Comparison of ENCODE assay signal across 8 cellular contexts in the genomic region with DNA sequence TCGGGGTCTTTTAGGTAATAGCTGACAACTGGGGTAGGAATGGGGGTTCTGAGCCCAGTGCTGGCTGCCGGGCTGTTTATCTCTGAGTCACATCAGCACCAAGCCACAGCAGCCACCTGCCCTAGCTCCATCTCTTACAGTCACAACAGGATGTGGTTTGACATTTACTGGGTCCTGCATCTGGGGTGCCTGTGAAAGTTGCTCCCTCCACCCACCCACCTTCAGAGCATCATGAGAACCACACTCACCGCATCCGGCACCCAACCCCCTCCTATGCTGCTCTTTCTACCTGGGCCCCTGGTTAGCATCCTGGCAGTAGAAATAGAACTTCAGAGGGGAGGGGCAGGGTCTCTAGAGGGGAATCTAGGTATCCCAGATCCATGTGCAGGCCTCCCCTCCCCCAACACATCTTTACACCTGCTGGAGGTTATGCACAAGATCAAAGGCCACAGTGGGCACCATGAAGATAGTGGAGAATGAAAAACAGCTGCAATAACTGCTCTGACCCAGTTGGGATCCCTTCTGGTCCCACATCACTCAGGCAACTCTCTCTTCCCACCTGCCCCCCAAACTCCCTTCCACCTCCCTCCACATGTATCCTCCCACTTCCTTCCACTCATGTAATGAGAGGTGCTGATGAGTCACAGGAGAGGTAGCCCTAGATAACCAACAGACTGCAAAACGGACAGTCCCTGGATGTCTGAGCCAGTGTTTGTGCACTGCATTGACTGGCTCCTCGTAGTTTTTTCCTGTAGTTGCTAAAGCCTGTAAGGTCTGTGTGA. TPM values are rescaled to one million over a fixed set of nuclear protein-coding genes. Genes with fewer than 3 reads are reported as not detected.
DNase-seq lines count a peak whose midpoint lies in the region; ATAC-seq and TF ChIP-seq lines count a peak whose summit lies in the region.

No MANE protein-coding gene starts in this region.

- TF ChIP-seq POLR2A in GM19193 (IDR thresholded peaks at IDR 0.05; ENCODE audit: extremely low read depth, insufficient read depth, insufficient read length), result peak; percentile 52

- no peaks in the 10 kb centered on the region for H3K4me1 ChIP-seq in colonic mucosa

- H3K36me3 ChIP-seq in colonic mucosa, result no peaks in the 10 kb centered on the region

- H3K4me3 ChIP-seq in colonic mucosa, result no peak overlapping the region

- TF ChIP-seq CTCF in colonic mucosa (IDR thresholded peaks at IDR 0.05), result no peak

- H3K27me3 ChIP-seq in colonic mucosa, result no peaks in the 10 kb centered on the region

- peak; percentile 84 for ATAC-seq in HG03103 (IDR thresholded peaks at IDR 0.05; ENCODE audit: low read depth, unreplicated experiment)
- peak; percentile 72 to 79 for ATAC-seq in activated CD4-positive, CD25-positive, alpha-beta regulatory T cell treated with anti-CD3 and anti-CD28 coated beads, Interleukin-2, amount 50 U/mL, for 24 hours

- intact Hi-C loops in colonic mucosa (cut with DNase I), result no loop called here

- peak overlapping the region in 1 of 2 donors; percentile 18 for H3K9ac ChIP-seq in colonic mucosa (ENCODE audit: low read depth in 2 of 2, low read length in 2 of 2)

- DNase-seq in colonic mucosa (peak; percentile 53), GF-D8 (lab: John Stamatoyannopoulos, UW) (no peak), NCI-H524 treated with DMSO at 0.1 percent for 48 hours (lab: John Stamatoyannopoulos, UW) (no peak), NCI-H510A (lab: John Stamatoyannopoulos, UW) (no peak)
- peak; percentile 80 to 92 (median 89) for DNase-seq in stimulated activated CD4-positive, alpha-beta T cell treated with anti-CD3 and anti-CD28 coated beads, TNF-alpha, amount 100 ng/mL, for 1 hour (ENCODE audit: low read depth in 3 of 3, low spot score in 1 of 3)

- H3K9me3 ChIP-seq in colonic mucosa, result no peaks in the 10 kb centered on the region

- H3K27ac ChIP-seq in colonic mucosa, result peak overlapping the region; percentile 63

RNA-seq across cellular contexts. Expression of gene PRSS2, which starts 38.2 kb away (rescaled TPM):
- 100 to 1,000 TPM in 1 of 2 donors, not detected in 1; 105 TPM for total RNA-seq in colonic mucosa

RNA-seq across cellular contexts. Expression of gene EPHB6, which starts 45.9 kb away (rescaled TPM):
- total RNA-seq in colonic mucosa, result 1 to 10 TPM; 1.5 to 2.3 TPM

RNA-seq across cellular contexts. Expression of gene PRSS1, which starts 59.7 kb away (rescaled TPM):
- 10 to 100 TPM in 1 of 2 donors, not detected in 1; 41.2 TPM for total RNA-seq in colonic mucosa

Comparison
In these comparisons a context has a peak if more than half of its experiments do, and no peak if none do; other contexts are left out.
1. DNase-seq: peak in colonic mucosa (single experiment) and stimulated activated CD4-positive, alpha-beta T cell treated with anti-CD3 and anti-CD28 coated beads, TNF-alpha, amount 100 ng/mL, for 1 hour (3 of 3); none in GF-D8 (single experiment), NCI-H524 treated with DMSO at 0.1 percent for 48 hours (single experiment) and NCI-H510A (single experiment).